Comparison of ENCODE assay signal across 13 cellular contexts in genomic region chr20:5570442-5570841, GRCh38. TPM values are rescaled to one million over a fixed set of nuclear protein-coding genes. Genes with fewer than 3 reads are reported as not detected.
DNase-seq lines count a peak whose midpoint lies in the region; ATAC-seq and TF ChIP-seq lines count a peak whose summit lies in the region.
"Had no signal": no experiment of that assay in that cellular context is flagged by ENCODE, and none has a peak within 500 bp of the region (broad histone marks: within the 10 kb centered on the region; RNA-seq: fewer than 3 reads in every experiment).

No MANE protein-coding gene starts in this region.

- H3K27ac Mint-ChIP-seq in endothelial cell (ENCODE audit: unreplicated experiment), result peak overlapping the region; percentile 74
- H3K27ac Mint-ChIP-seq in stimulated activated memory B cell treated with anti-CD40 and anti-IgM and Interleukin-4, amounts not matched to agents 10 μg/mL and 1 μg/mL and 100 μg/mL, for 72 hours, result peak overlapping the region; percentile 75

- TF ChIP-seq CTCF in OCI-LY7 (conservative IDR thresholded peaks at IDR 0.05; ENCODE audit: low read length) (no peak), endothelial cell (IDR thresholded peaks at IDR 0.05; ENCODE audit: unreplicated experiment) (no peak), WERI-Rb-1 (IDR thresholded peaks at IDR 0.05; ENCODE audit: low read depth, low read length) (no peak)

- intact Hi-C loops in Right ventricle myocardium inferior (cut with DNase I) (no loop called here), cardiac septum (cut with DNase I) (no loop called here), OCI-LY7 (cut with micrococcal nuclease; ENCODE audit: unreplicated experiment) (no loop called here)

- CTCF ChIA-PET in OCI-LY7 (lab: Charles Lee; ENCODE audit: unreplicated experiment), result interaction anchor here (1.1 kb wide), 1 partner anchor 32 kb away, joined by 4 read pairs; no protein-coding TSS in a partner anchor

- H3K27me3 Mint-ChIP-seq in endothelial cell (ENCODE audit: unreplicated experiment), result peaks cover 2% of the 10 kb centered on the region
- H3K27me3 Mint-ChIP-seq in stimulated activated memory B cell treated with anti-CD40 and anti-IgM and Interleukin-4, amounts not matched to agents 10 μg/mL and 1 μg/mL and 100 μg/mL, for 72 hours, result no peaks in the 10 kb centered on the region

- no peaks in the 10 kb centered on the region for H3K9me3 ChIP-seq in OCI-LY7 (ENCODE audit: low read length)
- no peaks in the 10 kb centered on the region for H3K9me3 ChIP-seq in WERI-Rb-1 (ENCODE audit: severe bottlenecking)
- H3K9me3 ChIP-seq: BE2C, body of pancreas, esophagus squamous epithelium had no signal

- no peak overlapping the region for H3K4me3 ChIP-seq in OCI-LY7 (ENCODE audit: low read depth, low read length, poor library complexity, severe bottlenecking)
- H3K4me3 ChIP-seq in WERI-Rb-1 (ENCODE audit: low read depth, low read length), result no peak overlapping the region
- H3K4me3 ChIP-seq: body of pancreas, esophagus squamous epithelium, SK-N-MC had no signal

- H3K4me1 ChIP-seq in OCI-LY7 (ENCODE audit: insufficient read depth, low read length, poor library complexity, severe bottlenecking), result peaks cover 39% of the 10 kb centered on the region
- H3K4me1 ChIP-seq: BE2C, body of pancreas, esophagus squamous epithelium had no signal

- H3K9me3 Mint-ChIP-seq in endothelial cell (ENCODE audit: unreplicated experiment), result no peaks in the 10 kb centered on the region
- H3K9me3 Mint-ChIP-seq in stimulated activated memory B cell treated with anti-CD40 and anti-IgM and Interleukin-4, amounts not matched to agents 10 μg/mL and 1 μg/mL and 100 μg/mL, for 72 hours, result no peaks in the 10 kb centered on the region

- H3K79me2 ChIP-seq in OCI-LY7 (ENCODE audit: insufficient read depth, low read depth, low read length), result peaks cover 64% of the 10 kb centered on the region; the same call in 1 of the 2 replicates

- DNase-seq in Right ventricle myocardium inferior (ENCODE audit: missing footprints) (peak; percentile 71), cardiac septum (ENCODE audit: low spot score) (no peak), OCI-LY7 (ENCODE audit: low spot score) (peak; percentile 55), endothelial cell (ENCODE audit: low spot score) (no peak), WERI-Rb-1 (no peak)
- no peak for DNase-seq in stimulated activated CD4-positive, alpha-beta T cell treated with anti-CD3 and anti-CD28 coated beads, Interleukin-2, amount 100 ng/mL, for 48 hours
- DNase-seq: BE2C, esophagus squamous epithelium, NCI-H1048 had no signal

- no TSS peak for BruUV-seq in OCI-LY7 (replicated peaks; lab: Mats Ljungman, UMichigan)

- peak overlapping the region; percentile 44 for H3K4me2 ChIP-seq in OCI-LY7 (ENCODE audit: low read length)

- no peaks in the 10 kb centered on the region; the same call in 1 of the 2 replicates for H4K20me1 ChIP-seq in OCI-LY7 (ENCODE audit: insufficient read depth, low read length)

- H2AFZ ChIP-seq in OCI-LY7 (ENCODE audit: low read length), result no peak overlapping the region

- POLR2A ChIA-PET in OCI-LY7 (lab: Charles Lee), result interaction anchor here (0.5 to 3.1 kb wide), 12 partner anchors 11 to 424 kb away, joined by 3 to 16 read pairs (median 4); no protein-coding TSS in a partner anchor

- H3K9me2 ChIP-seq in OCI-LY7 (ENCODE audit: insufficient read depth, low read length), result no peaks in the 10 kb centered on the region

- peaks cover 21% of the 10 kb centered on the region for H3K4me1 Mint-ChIP-seq in endothelial cell (ENCODE audit: unreplicated experiment)
- H3K4me1 Mint-ChIP-seq in stimulated activated memory B cell treated with anti-CD40 and anti-IgM and Interleukin-4, amounts not matched to agents 10 μg/mL and 1 μg/mL and 100 μg/mL, for 72 hours, result peaks cover 23% of the 10 kb centered on the region

- H3K27me3 ChIP-seq in WERI-Rb-1 (ENCODE audit: insufficient read depth, low read depth, severe bottlenecking), result no peaks in the 10 kb centered on the region
- H3K27me3 ChIP-seq: BE2C, body of pancreas, esophagus squamous epithelium had no signal

- H3K36me3 ChIP-seq in OCI-LY7 (ENCODE audit: insufficient read depth, low read length), result peaks cover 99% of the 10 kb centered on the region
- H3K36me3 ChIP-seq in WERI-Rb-1, result peaks cover 54% of the 10 kb centered on the region

- peak; percentile 42 for ATAC-seq in Right ventricle myocardium inferior
- ATAC-seq in stimulated activated memory B cell treated with anti-CD40 and anti-IgM and Interleukin-4, amounts not matched to agents 10 μg/mL and 1 μg/mL and 100 μg/mL, for 72 hours, result peak; percentile 57
- no peak for ATAC-seq in GM18858 (IDR thresholded peaks at IDR 0.05; ENCODE audit: unreplicated experiment)
- ATAC-seq: body of pancreas had no signal

- peaks cover 13% of the 10 kb centered on the region for H3K36me3 Mint-ChIP-seq in endothelial cell (ENCODE audit: low read depth, unreplicated experiment)
- peaks cover 53% of the 10 kb centered on the region for H3K36me3 Mint-ChIP-seq in stimulated activated memory B cell treated with anti-CD40 and anti-IgM and Interleukin-4, amounts not matched to agents 10 μg/mL and 1 μg/mL and 100 μg/mL, for 72 hours

- H3K4me3 Mint-ChIP-seq in endothelial cell (ENCODE audit: unreplicated experiment), result no peak overlapping the region
- no peak overlapping the region for H3K4me3 Mint-ChIP-seq in stimulated activated memory B cell treated with anti-CD40 and anti-IgM and Interleukin-4, amounts not matched to agents 10 μg/mL and 1 μg/mL and 100 μg/mL, for 72 hours

- H3K27ac ChIP-seq in OCI-LY7 (ENCODE audit: low read depth, low read length, poor library complexity, severe bottlenecking) (peak overlapping the region; percentile 52), WERI-Rb-1 (no peak overlapping the region)
- H3K27ac ChIP-seq: SK-N-MC had no signal

RNA-seq across cellular contexts. Expression of gene GPCPD1, which starts 40.4 kb away (rescaled TPM):
- total RNA-seq in Right ventricle myocardium inferior (21.9 TPM), cardiac septum (17.3 TPM), OCI-LY7 (2022) (90.7 and 101 TPM in 2 replicates), endothelial cell (ENCODE audit: unreplicated experiment) (51.0 TPM)
- 36.6 and 50.8 TPM in 2 replicates for total RNA-seq in OCI-LY7 (2014; rRNA removed; shearing (Covaris generic))

Comparison
In these comparisons a context has a peak if more than half of its experiments do, and no peak if none do; other contexts are left out.
1. DNase-seq: peak in Right ventricle myocardium inferior (single experiment) and OCI-LY7 (single experiment); none in cardiac septum (single experiment), endothelial cell (single experiment), WERI-Rb-1 (single experiment) and stimulated activated CD4-positive, alpha-beta T cell treated with anti-CD3 and anti-CD28 coated beads, Interleukin-2, amount 100 ng/mL, for 48 hours (0 of 2).